Comparison of ENCODE assay signal across 1 cellular context in genomic region chr12:132761911-132762583, GRCh38.
TF ChIP-seq lines count a peak whose summit lies in the region.

No MANE protein-coding gene starts in this region.

TF ChIP-seq in GM12878, 131 proteins besides CTCF, POLR2A, EP300 and RAD21 (continued from another document and continues in another):
- TF ChIP-seq ZBTB11 (CRISPR knock-in tag; IDR thresholded peaks at IDR 0.05) (no peak), SP1 (IDR thresholded peaks at IDR 0.05; ENCODE audit: low read depth, low read length) (no peak), RELA (IDR thresholded peaks at IDR 0.05; ENCODE audit: borderline replicate concordance, partially characterized antibody) (peak; percentile 28), BHLHE40 (IDR thresholded peaks at IDR 0.05; ENCODE audit: borderline replicate concordance in 1 of 2, low read depth in 2 of 2, low read length in 1 of 2) (peak; percentile 21 to 41; a peak in 3 of 4 replicates), TCF12 (IDR thresholded peaks at IDR 0.05; ENCODE audit: low read depth, low read length) (0 out of 2 replicates have a peak, but pooled peaks have one; percentile 18), CBX3 (IDR thresholded peaks at IDR 0.05; ENCODE audit: borderline replicate concordance, low read depth) (no peak), ELK1 (IDR thresholded peaks at IDR 0.05; ENCODE audit: low read depth, low read length) (no peak), FOXM1 (IDR thresholded peaks at IDR 0.05; ENCODE audit: low read depth, low read length) (no peak), ZNF217 (IDR thresholded peaks at IDR 0.05) (peak; percentile 84; the same call in 1 of the 2 replicates), NR2C2 (IDR thresholded peaks at IDR 0.05; ENCODE audit: borderline replicate concordance, control insufficient read depth, insufficient read length, low read depth) (no peak), CBFB (IDR thresholded peaks at IDR 0.05; ENCODE audit: low read depth) (no peak), ZNF622 (IDR thresholded peaks at IDR 0.05) (no peak), BRCA1 (IDR thresholded peaks at IDR 0.05; ENCODE audit: low read depth, low read length) (no peak), PAX5 (IDR thresholded peaks at IDR 0.05; ENCODE audit: borderline replicate concordance, low read depth, low read length) (peak; percentile 18; the same call in 1 of the 2 replicates), ATF2 (IDR thresholded peaks at IDR 0.05; ENCODE audit: low read length) (no peak), SREBF2 (IDR thresholded peaks at IDR 0.05; ENCODE audit: low read length) (no peak), JUND (IDR thresholded peaks at IDR 0.05; ENCODE audit: low read depth, low read length) (no peak), RELB (IDR thresholded peaks at IDR 0.05; ENCODE audit: low read depth) (no peak), BMI1 (IDR thresholded peaks at IDR 0.05; ENCODE audit: borderline replicate concordance) (no peak), SMC3 (IDR thresholded peaks at IDR 0.05; ENCODE audit: borderline replicate concordance, low read length) (no peak), SMARCA5 (IDR thresholded peaks at IDR 0.05) (peak; percentile 79), CHD2 (IDR thresholded peaks at IDR 0.05; ENCODE audit: borderline replicate concordance, low read depth, low read length) (no peak), EZH2 (IDR thresholded peaks at IDR 0.05; ENCODE audit: borderline replicate concordance, control insufficient read depth, low read depth, low read length) (no peak), RAD51 (IDR thresholded peaks at IDR 0.05) (no peak), IRF3 (IDR thresholded peaks at IDR 0.05) (no peak), GATAD2B (conservative IDR thresholded peaks at IDR 0.05; ENCODE audit: low read depth) (no peak; the same call in none of the 2 replicates), CHD4 (IDR thresholded peaks at IDR 0.05) (no peak), PKNOX1 (IDR thresholded peaks at IDR 0.05) (no peak), SREBF1 (IDR thresholded peaks at IDR 0.05; ENCODE audit: low read length) (no peak), TBL1XR1 (IDR thresholded peaks at IDR 0.05; ENCODE audit: low read depth, low read length) (no peak), NBN (IDR thresholded peaks at IDR 0.05) (peak; percentile 51; the same call in 1 of the 2 replicates), RFX5 (IDR thresholded peaks at IDR 0.05; ENCODE audit: low read depth, low read length) (no peak), WRNIP1 (IDR thresholded peaks at IDR 0.05; ENCODE audit: borderline replicate concordance, low read depth, low read length) (no peak), LARP7 (IDR thresholded peaks at IDR 0.05) (peak; percentile 82), ZNF592 (IDR thresholded peaks at IDR 0.05) (no peak), MEF2B (IDR thresholded peaks at IDR 0.05; ENCODE audit: partially characterized antibody, poor library complexity, severe bottlenecking) (no peak), NR2F1 (conservative IDR thresholded peaks at IDR 0.05) (no peak; the same call in 1 of the 2 replicates), NFIC (IDR thresholded peaks at IDR 0.05; ENCODE audit: low read depth, low read length) (no peak), TAF1 (IDR thresholded peaks at IDR 0.05; ENCODE audit: borderline replicate concordance, low read depth, low read length) (peak; percentile 71; the same call in 1 of the 2 replicates), PRDM15 (CRISPR knock-in tag; IDR thresholded peaks at IDR 0.05) (no peak)
